26 cellular contexts compared by ENCODE assay signal in genomic region chr1:162131405-162132321, GRCh38.
A peak's percentile ranks its signal among the peaks of the same experiment; 100 is the strongest.
DNase-seq lines count a peak whose midpoint lies in the region; ATAC-seq and FAIRE-seq lines count a peak whose summit lies in the region.
"Had no signal": no experiment of that assay in that cellular context is flagged by ENCODE, and none has a peak within 500 bp of the region (broad histone marks: within the 10 kb centered on the region; RNA-seq: fewer than 3 reads in every experiment).

No MANE protein-coding gene starts in this region.

- no peaks in the 10 kb centered on the region for H3K36me3 ChIP-seq in small intestine (ENCODE audit: control insufficient read depth in 2 of 2, insufficient read depth in 2 of 2, low read length in 2 of 2)
- H3K36me3 ChIP-seq: tibial nerve had no signal

- H3K27me3 ChIP-seq in small intestine (ENCODE audit: control insufficient read depth in 2 of 2, insufficient read depth in 2 of 2, low read length in 2 of 2) = peaks cover 0 to 1% of the 10 kb centered on the region in 2 donors
- H3K27me3 ChIP-seq: tibial nerve had no signal

- H3K4me3 ChIP-seq in small intestine (ENCODE audit: low read depth in 1 of 2, low read length in 2 of 2) = no peak overlapping the region
- H3K4me3 ChIP-seq: GM23248, K562, tibial nerve had no signal

- H3K9me3 ChIP-seq in small intestine (ENCODE audit: control insufficient read depth, low read depth) = no peaks in the 10 kb centered on the region
- H3K9me3 ChIP-seq: tibial nerve had no signal

- FAIRE-seq in small intestine (lab: Jason Lieb, UNC) = no peak
- FAIRE-seq: K562, RCC 7860 had no signal

- no peak for ATAC-seq in GM18858 (IDR thresholded peaks at IDR 0.05; ENCODE audit: unreplicated experiment)
- ATAC-seq: K562; naive thymus-derived CD4-positive, alpha-beta T cell; stimulated activated naive CD8-positive, alpha-beta T cell treated with anti-CD3 and anti-CD28 coated beads, Interleukin-15, amount 100 ng/mL, for 72 hours had no signal

- DNase-seq in NCI-H1092 treated with DMSO at 0.1 percent for 48 hours (lab: John Stamatoyannopoulos, UW) = peak; percentile 41
- no peak for DNase-seq in NCI-H1092 (lab: John Stamatoyannopoulos, UW)
- DNase-seq in cerebellum (ENCODE audit: low spot score) = peak; percentile 33
- DNase-seq in left kidney (ENCODE audit: low read depth, low spot score) = peak; percentile 57
- DNase-seq in small intestine = peak; percentile 74
- no peak for DNase-seq in kidney glomerular epithelial cell (lab: John Stamatoyannopoulos, UW)
- DNase-seq in NCI-H2029 (lab: John Stamatoyannopoulos, UW) = no peak
- DNase-seq: 8988T; activated CD4-positive, alpha-beta T cell treated with anti-CD3 and anti-CD28 coated beads for 4 hours; activated CD8-positive, alpha-beta memory T cell treated with anti-CD3 and anti-CD28 coated beads for 24 hours; activated gamma-delta T cell treated with Interleukin-2 at 50 U/mL for 16 hours; activated T-cell treated with anti-CD3 and anti-CD28 coated beads, Interleukin-2, amount 50 U/mL, for 1 hour; CD4-positive, CD25-positive, alpha-beta regulatory T cell; dermis blood vessel endothelial cell; EL; GM23248; naive thymus-derived CD4-positive, alpha-beta T cell; NCI-H146; NCI-H2171; NCI-H510A treated with DMSO at 0.1 percent for 48 hours; stimulated activated naive CD8-positive, alpha-beta T cell treated with anti-CD3 and anti-CD28 coated beads, Interleukin-15, amount 100 ng/mL, for 72 hours had no signal

- WGBS in small intestine, 3 donors = 14 to 50% (median 24%) methylated on average over 4 of the region's 4 CpGs

- peaks cover 7 to 9% of the 10 kb centered on the region in 2 donors for H3K4me1 ChIP-seq in small intestine (ENCODE audit: control insufficient read depth in 2 of 2, insufficient read depth in 1 of 2, low read depth in 1 of 2, low read length in 1 of 2)
- H3K4me1 ChIP-seq: parathyroid adenoma had no signal

- H3K27ac ChIP-seq in small intestine (ENCODE audit: low read depth in 1 of 2, low read length in 1 of 2) = peak overlapping the region; percentile 42 to 60
- H3K27ac ChIP-seq: GM23248, parathyroid adenoma, tibial nerve had no signal

Comparison
In these comparisons a context has a peak if more than half of its experiments do, and no peak if none do; other contexts are left out.
1. DNase-seq: peak in NCI-H1092 treated with DMSO at 0.1 percent for 48 hours (single experiment), cerebellum (single experiment), left kidney (single experiment) and small intestine (single experiment); none in NCI-H1092 (single experiment), kidney glomerular epithelial cell (single experiment) and NCI-H2029 (single experiment).